1 cellular context compared by ENCODE assay signal in genomic region chr12:90003688-90004087, GRCh38.
TF ChIP-seq lines count a peak whose summit lies in the region.

No MANE protein-coding gene starts in this region.

TF ChIP-seq in GM23338, 12 proteins besides CTCF, POLR2A, EP300 and RAD21 (continued from another document):
- TF ChIP-seq REST (IDR thresholded peaks at IDR 0.05; ENCODE audit: unreplicated experiment) (no peak), JUNB (IDR thresholded peaks at IDR 0.05; ENCODE audit: unreplicated experiment) (no peak)
- TF ChIP-seq, protein P1, sequence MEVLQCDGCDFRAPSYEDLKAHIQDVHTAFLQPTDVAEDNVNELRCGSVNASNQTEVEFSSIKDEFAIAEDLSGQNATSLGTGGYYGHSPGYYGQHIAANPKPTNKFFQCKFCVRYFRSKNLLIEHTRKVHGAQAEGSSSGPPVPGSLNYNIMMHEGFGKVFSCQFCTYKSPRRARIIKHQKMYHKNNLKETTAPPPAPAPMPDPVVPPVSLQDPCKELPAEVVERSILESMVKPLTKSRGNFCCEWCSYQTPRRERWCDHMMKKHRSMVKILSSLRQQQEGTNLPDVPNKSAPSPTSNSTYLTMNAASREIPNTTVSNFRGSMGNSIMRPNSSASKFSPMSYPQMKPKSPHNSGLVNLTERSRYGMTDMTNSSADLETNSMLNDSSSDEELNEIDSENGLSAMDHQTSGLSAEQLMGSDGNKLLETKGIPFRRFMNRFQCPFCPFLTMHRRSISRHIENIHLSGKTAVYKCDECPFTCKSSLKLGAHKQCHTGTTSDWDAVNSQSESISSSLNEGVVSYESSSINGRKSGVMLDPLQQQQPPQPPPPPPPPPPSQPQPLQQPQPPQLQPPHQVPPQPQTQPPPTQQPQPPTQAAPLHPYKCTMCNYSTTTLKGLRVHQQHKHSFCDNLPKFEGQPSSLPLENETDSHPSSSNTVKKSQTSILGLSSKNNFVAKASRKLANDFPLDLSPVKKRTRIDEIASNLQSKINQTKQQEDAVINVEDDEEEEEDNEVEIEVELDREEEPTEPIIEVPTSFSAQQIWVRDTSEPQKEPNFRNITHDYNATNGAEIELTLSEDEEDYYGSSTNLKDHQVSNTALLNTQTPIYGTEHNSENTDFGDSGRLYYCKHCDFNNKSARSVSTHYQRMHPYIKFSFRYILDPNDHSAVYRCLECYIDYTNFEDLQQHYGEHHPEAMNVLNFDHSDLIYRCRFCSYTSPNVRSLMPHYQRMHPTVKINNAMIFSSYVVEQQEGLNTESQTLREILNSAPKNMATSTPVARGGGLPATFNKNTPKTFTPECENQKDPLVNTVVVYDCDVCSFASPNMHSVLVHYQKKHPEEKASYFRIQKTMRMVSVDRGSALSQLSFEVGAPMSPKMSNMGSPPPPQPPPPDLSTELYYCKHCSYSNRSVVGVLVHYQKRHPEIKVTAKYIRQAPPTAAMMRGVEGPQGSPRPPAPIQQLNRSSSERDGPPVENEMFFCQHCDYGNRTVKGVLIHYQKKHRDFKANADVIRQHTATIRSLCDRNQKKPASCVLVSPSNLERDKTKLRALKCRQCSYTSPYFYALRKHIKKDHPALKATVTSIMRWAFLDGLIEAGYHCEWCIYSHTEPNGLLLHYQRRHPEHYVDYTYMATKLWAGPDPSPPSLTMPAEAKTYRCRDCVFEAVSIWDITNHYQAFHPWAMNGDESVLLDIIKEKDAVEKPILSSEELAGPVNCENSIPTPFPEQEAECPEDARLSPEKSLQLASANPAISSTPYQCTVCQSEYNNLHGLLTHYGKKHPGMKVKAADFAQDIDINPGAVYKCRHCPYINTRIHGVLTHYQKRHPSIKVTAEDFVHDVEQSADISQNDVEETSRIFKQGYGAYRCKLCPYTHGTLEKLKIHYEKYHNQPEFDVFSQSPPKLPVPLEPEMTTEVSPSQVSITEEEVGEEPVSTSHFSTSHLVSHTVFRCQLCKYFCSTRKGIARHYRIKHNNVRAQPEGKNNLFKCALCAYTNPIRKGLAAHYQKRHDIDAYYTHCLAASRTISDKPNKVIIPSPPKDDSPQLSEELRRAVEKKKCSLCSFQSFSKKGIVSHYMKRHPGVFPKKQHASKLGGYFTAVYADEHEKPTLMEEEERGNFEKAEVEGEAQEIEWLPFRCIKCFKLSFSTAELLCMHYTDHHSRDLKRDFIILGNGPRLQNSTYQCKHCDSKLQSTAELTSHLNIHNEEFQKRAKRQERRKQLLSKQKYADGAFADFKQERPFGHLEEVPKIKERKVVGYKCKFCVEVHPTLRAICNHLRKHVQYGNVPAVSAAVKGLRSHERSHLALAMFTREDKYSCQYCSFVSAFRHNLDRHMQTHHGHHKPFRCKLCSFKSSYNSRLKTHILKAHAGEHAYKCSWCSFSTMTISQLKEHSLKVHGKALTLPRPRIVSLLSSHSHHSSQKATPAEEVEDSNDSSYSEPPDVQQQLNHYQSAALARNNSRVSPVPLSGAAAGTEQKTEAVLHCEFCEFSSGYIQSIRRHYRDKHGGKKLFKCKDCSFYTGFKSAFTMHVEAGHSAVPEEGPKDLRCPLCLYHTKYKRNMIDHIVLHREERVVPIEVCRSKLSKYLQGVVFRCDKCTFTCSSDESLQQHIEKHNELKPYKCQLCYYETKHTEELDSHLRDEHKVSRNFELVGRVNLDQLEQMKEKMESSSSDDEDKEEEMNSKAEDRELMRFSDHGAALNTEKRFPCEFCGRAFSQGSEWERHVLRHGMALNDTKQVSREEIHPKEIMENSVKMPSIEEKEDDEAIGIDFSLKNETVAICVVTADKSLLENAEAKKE (CRISPR knock-in tag; IDR thresholded peaks at IDR 0.05): no peak
TF ChIP-seq in GM23338: peak in this region for 0.
